1 cellular context compared by ENCODE assay signal in genomic region chr16:71426069-71426879, GRCh38.
A peak's percentile ranks its signal among the peaks of the same experiment; 100 is the strongest.
TF ChIP-seq lines count a peak whose summit lies in the region.

No MANE protein-coding gene starts in this region.

TF ChIP-seq in K562, 482 proteins besides CTCF, POLR2A, EP300 and RAD21 (continued from another document and continues in another):
- TF ChIP-seq ZNF263 (CRISPR knock-in tag; IDR thresholded peaks at IDR 0.05; ENCODE audit: borderline replicate concordance) (no peak), ZNF408 (CRISPR knock-in tag; IDR thresholded peaks at IDR 0.05; ENCODE audit: low read depth) (no peak), NONO (IDR thresholded peaks at IDR 0.05; ENCODE audit: low read depth in 2 of 2, low read length in 1 of 2) (no peak), ATF7 (IDR thresholded peaks at IDR 0.05) (0 out of 2 replicates have a peak, but pooled peaks have one; percentile 30), HMGXB4 (CRISPR knock-in tag; IDR thresholded peaks at IDR 0.05) (no peak), SRSF9 (IDR thresholded peaks at IDR 0.05; ENCODE audit: borderline replicate concordance, low read depth, low read length) (no peak), PRPF4 (IDR thresholded peaks at IDR 0.05; ENCODE audit: insufficient read depth, low read depth, low read length, poor library complexity, severe bottlenecking) (no peak), BDP1 (IDR thresholded peaks at IDR 0.05; ENCODE audit: insufficient read depth, insufficient read length) (peak; percentile 44), NR3C1 (CRISPR knock-in tag; IDR thresholded peaks at IDR 0.05) (no peak), BCL6 (CRISPR knock-in tag; IDR thresholded peaks at IDR 0.05) (no peak), ZC3H8 (IDR thresholded peaks at IDR 0.05) (no peak), ZNF282 (CRISPR knock-in tag; IDR thresholded peaks at IDR 0.05) (no peak), KLF6 (CRISPR knock-in tag; IDR thresholded peaks at IDR 0.05; ENCODE audit: borderline replicate concordance) (no peak), MEF2A (IDR thresholded peaks at IDR 0.05; ENCODE audit: control insufficient read depth, low read depth, low read length) (no peak), IRF2 (CRISPR knock-in tag; IDR thresholded peaks at IDR 0.05) (no peak), GABPB2 (CRISPR knock-in tag; conservative IDR thresholded peaks at IDR 0.05) (no peak), SRSF3 (IDR thresholded peaks at IDR 0.05; ENCODE audit: insufficient read depth, low read length) (no peak), NR1H2 (CRISPR knock-in tag; IDR thresholded peaks at IDR 0.05) (0 out of 2 replicates have a peak, but pooled peaks have one; percentile 28), CBFA2T2 (conservative IDR thresholded peaks at IDR 0.05) (no peak), PHF20 (IDR thresholded peaks at IDR 0.05; ENCODE audit: partially characterized antibody) (no peak), BRF2 (IDR thresholded peaks at IDR 0.05; ENCODE audit: borderline replicate concordance, insufficient read depth, insufficient read length) (no peak), POLR2AphosphoS2 (IDR thresholded peaks at IDR 0.05; ENCODE audit: low read length) (no peak), OTX1 (CRISPR knock-in tag; IDR thresholded peaks at IDR 0.05) (no peak), HOXB6 (CRISPR knock-in tag; IDR thresholded peaks at IDR 0.05; ENCODE audit: borderline replicate concordance) (0 out of 2 replicates have a peak, but pooled peaks have one; percentile 19), HDAC3 (IDR thresholded peaks at IDR 0.05; ENCODE audit: borderline replicate concordance, partially characterized antibody) (no peak), CREM (IDR thresholded peaks at IDR 0.05; ENCODE audit: low read depth) (peak; percentile 40; the same call in 1 of the 2 replicates), HLTF (IDR thresholded peaks at IDR 0.05) (no peak), ZFX (CRISPR knock-in tag; IDR thresholded peaks at IDR 0.05) (0 out of 2 replicates have a peak, but pooled peaks have one; percentile 19), ZNF318 (IDR thresholded peaks at IDR 0.05; ENCODE audit: borderline replicate concordance in 1 of 2, low read depth in 1 of 2) (no peak), CEBPB (tag; IDR thresholded peaks at IDR 0.05) (no peak), RERE (CRISPR knock-in tag; IDR thresholded peaks at IDR 0.05; ENCODE audit: borderline replicate concordance) (no peak), BMI1 (IDR thresholded peaks at IDR 0.05; ENCODE audit: low read length) (no peak), SAFB2 (IDR thresholded peaks at IDR 0.05; ENCODE audit: borderline replicate concordance, low read depth, low read length, severe bottlenecking) (no peak), FOSL1 (tag; conservative IDR thresholded peaks at IDR 0.05) (peak; percentile 78), ZNF217 (CRISPR knock-in tag; IDR thresholded peaks at IDR 0.05) (no peak), SREBF2 (CRISPR knock-in tag; IDR thresholded peaks at IDR 0.05) (no peak), ZNF586 (CRISPR knock-in tag; conservative IDR thresholded peaks at IDR 0.05) (no peak), UBTF (IDR thresholded peaks at IDR 0.05; ENCODE audit: borderline replicate concordance in 1 of 2, low read depth in 2 of 2, low read length in 2 of 2) (no peak)
- TF ChIP-seq, protein P1, sequence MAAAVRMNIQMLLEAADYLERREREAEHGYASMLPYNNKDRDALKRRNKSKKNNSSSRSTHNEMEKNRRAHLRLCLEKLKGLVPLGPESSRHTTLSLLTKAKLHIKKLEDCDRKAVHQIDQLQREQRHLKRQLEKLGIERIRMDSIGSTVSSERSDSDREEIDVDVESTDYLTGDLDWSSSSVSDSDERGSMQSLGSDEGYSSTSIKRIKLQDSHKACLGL (CRISPR knock-in tag; IDR thresholded peaks at IDR 0.05; ENCODE audit: borderline replicate concordance, poor library complexity, severe bottlenecking), result no peak
- TF ChIP-seq, protein P2, sequence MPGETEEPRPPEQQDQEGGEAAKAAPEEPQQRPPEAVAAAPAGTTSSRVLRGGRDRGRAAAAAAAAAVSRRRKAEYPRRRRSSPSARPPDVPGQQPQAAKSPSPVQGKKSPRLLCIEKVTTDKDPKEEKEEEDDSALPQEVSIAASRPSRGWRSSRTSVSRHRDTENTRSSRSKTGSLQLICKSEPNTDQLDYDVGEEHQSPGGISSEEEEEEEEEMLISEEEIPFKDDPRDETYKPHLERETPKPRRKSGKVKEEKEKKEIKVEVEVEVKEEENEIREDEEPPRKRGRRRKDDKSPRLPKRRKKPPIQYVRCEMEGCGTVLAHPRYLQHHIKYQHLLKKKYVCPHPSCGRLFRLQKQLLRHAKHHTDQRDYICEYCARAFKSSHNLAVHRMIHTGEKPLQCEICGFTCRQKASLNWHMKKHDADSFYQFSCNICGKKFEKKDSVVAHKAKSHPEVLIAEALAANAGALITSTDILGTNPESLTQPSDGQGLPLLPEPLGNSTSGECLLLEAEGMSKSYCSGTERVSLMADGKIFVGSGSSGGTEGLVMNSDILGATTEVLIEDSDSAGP (CRISPR knock-in tag; IDR thresholded peaks at IDR 0.05), result no peak
- TF ChIP-seq, protein P3, sequence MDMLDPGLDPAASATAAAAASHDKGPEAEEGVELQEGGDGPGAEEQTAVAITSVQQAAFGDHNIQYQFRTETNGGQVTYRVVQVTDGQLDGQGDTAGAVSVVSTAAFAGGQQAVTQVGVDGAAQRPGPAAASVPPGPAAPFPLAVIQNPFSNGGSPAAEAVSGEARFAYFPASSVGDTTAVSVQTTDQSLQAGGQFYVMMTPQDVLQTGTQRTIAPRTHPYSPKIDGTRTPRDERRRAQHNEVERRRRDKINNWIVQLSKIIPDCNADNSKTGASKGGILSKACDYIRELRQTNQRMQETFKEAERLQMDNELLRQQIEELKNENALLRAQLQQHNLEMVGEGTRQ (CRISPR knock-in tag; IDR thresholded peaks at IDR 0.05), result no peak
